9 cellular contexts compared by ENCODE assay signal in the genomic region with DNA sequence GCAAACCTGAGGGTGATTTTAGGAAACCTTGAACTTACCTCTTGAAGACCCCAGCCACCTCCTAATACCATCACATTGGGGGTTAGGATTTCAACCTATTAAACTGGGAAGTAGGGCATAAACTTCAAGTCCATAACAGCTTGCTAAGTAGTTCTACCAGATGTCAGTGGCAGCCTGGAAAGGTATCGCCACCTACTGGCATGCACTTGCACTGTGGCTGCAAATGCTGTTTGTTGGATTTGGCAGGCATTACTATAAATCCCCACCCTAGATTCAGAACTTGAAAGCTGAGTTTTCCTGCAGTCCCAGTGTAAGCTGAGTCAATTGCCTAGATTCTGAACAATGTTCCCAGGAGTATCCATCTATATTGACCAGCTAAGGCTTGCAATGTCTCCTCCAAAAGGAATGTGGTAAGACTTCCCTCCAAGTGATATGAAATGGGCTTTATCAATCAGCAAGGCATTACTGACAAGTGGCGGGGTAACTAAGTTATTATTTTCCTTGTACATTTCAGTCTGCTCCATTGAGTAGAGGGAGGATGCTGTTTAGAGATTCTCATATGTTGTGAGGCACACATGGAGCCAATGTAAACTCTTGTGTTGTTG.
DNase-seq lines count a peak whose midpoint lies in the region; FAIRE-seq and TF ChIP-seq lines count a peak whose summit lies in the region.
"Had no signal": no experiment of that assay in that cellular context is flagged by ENCODE, and none has a peak within 500 bp of the region (broad histone marks: within the 10 kb centered on the region; RNA-seq: fewer than 3 reads in every experiment).

No MANE protein-coding gene starts in this region.

- H2AFZ ChIP-seq in astrocyte (ENCODE audit: low read depth, low read length), result no peak overlapping the region

- H3K9ac ChIP-seq in astrocyte (ENCODE audit: low read length), result no peak overlapping the region

- H3K27ac ChIP-seq in astrocyte (ENCODE audit: low read depth, low read length), result no peak overlapping the region

- no peaks in the 10 kb centered on the region for H3K4me1 ChIP-seq in astrocyte (ENCODE audit: insufficient read depth, low read length)

- no peaks in the 10 kb centered on the region for H3K27me3 Mint-ChIP-seq in astrocyte (ENCODE audit: low read depth, unreplicated experiment)

- peak; percentile 57 for DNase-seq in DMS153 treated with DMSO at 0.1 percent for 48 hours (lab: John Stamatoyannopoulos, UW; ENCODE audit: unreplicated experiment)
- DNase-seq in DMS153 (lab: John Stamatoyannopoulos, UW), result no peak
- DNase-seq in Jurkat, Clone E6-1 (ENCODE audit: low read depth, low spot score), result peak; percentile 86
- DNase-seq in T-helper 1 cell, result peak; percentile 15 to 85 (median 32)
- peak; percentile 48 for DNase-seq in astrocyte (ENCODE audit: low read depth)
- DNase-seq in inferior parietal cortex (ENCODE audit: extremely low spot score), result peak; percentile 68
- DNase-seq in stimulated activated CD4-positive, alpha-beta T cell treated with anti-CD3 and anti-CD28 coated beads, Interleukin-4, amount 100 ng/mL, for 4 hours, result peak; percentile 56 to 60
- no peak for DNase-seq in DMS79 treated with DMSO at 0.1 percent for 48 hours (lab: John Stamatoyannopoulos, UW)

- H3K9me3 ChIP-seq in astrocyte (ENCODE audit: insufficient read depth, low read depth, low read length), result no peaks in the 10 kb centered on the region

- H3K4me3 Mint-ChIP-seq in astrocyte (ENCODE audit: unreplicated experiment), result no peak overlapping the region

- H4K20me1 ChIP-seq in astrocyte (ENCODE audit: insufficient read depth, low read length), result no peaks in the 10 kb centered on the region

- no peaks in the 10 kb centered on the region for H3K36me3 Mint-ChIP-seq in astrocyte (ENCODE audit: low read depth, unreplicated experiment)

- no peak overlapping the region for H3K27ac Mint-ChIP-seq in astrocyte (ENCODE audit: unreplicated experiment)

- FAIRE-seq in astrocyte (lab: Jason Lieb, UNC), result peak; percentile 34
- FAIRE-seq: A204.1 had no signal

- H3K79me2 ChIP-seq in astrocyte (ENCODE audit: insufficient read depth, low read length), result no peaks in the 10 kb centered on the region

- no peaks in the 10 kb centered on the region for H3K27me3 ChIP-seq in astrocyte (ENCODE audit: insufficient read depth, low read length)

- TF ChIP-seq CTCF in astrocyte (IDR thresholded peaks at IDR 0.05; ENCODE audit: insufficient read depth, low read depth, low read length), result peak; percentile 95

- H3K4me3 ChIP-seq in Jurkat, Clone E6-1 (ENCODE audit: low read length), result no peak overlapping the region
- no peak overlapping the region for H3K4me3 ChIP-seq in astrocyte (ENCODE audit: insufficient read depth, low read depth, low read length)

- no peaks in the 10 kb centered on the region for H3K36me3 ChIP-seq in astrocyte (ENCODE audit: insufficient read depth, low read length)

- no peak overlapping the region for H3K4me2 ChIP-seq in astrocyte (ENCODE audit: low read length)

- peaks cover 4% of the 10 kb centered on the region for H3K9me3 Mint-ChIP-seq in astrocyte (ENCODE audit: unreplicated experiment)

- no peaks in the 10 kb centered on the region for H3K4me1 Mint-ChIP-seq in astrocyte (ENCODE audit: low read depth, unreplicated experiment)

Comparison
In these comparisons a context has a peak if more than half of its experiments do, and no peak if none do; other contexts are left out.
1. DNase-seq: peak in DMS153 treated with DMSO at 0.1 percent for 48 hours (single experiment), Jurkat, Clone E6-1 (single experiment), T-helper 1 cell (5 of 5), astrocyte (single experiment), inferior parietal cortex (single experiment) and stimulated activated CD4-positive, alpha-beta T cell treated with anti-CD3 and anti-CD28 coated beads, Interleukin-4, amount 100 ng/mL, for 4 hours (2 of 2); none in DMS153 (single experiment) and DMS79 treated with DMSO at 0.1 percent for 48 hours (single experiment).